24 cellular contexts compared by ENCODE assay signal in the genomic region with DNA sequence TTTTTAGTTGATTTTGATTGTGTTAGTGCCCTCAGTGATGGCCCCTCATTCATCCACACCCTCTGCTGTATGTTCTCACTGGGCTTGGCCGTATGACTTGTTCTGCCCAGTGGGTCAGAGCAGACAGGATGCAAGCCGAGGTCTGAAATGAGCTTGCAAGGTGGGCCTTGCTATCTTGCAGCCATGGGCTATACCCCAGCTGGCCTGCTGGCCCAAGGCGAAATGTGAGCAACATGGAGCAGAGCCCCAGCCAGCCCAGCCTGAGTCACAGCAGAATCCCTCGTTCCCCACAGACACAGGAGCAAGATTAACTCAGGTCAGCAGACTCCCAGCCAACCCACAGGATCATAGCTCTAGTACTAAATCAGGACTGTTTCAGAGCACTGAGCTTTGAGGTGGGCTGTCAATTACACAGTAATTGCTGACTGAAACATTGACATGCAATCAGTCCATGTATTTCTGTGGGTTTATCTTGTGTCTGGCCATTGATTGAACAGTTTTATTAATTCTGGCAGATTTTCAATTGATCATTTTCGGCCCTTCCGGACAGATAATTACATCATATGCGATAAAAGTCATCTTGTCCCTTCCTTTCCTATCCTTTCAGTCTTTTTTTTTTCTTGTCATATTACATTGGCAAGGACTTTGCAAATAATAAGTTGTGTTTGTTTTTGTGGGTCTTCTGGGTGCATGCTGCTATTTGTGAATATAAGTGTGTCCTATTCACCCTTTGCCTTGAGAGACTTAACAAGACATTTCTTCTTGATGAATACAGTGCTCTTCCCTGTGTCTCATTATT.
"Had no signal": no experiment of that assay in that cellular context is flagged by ENCODE, and none has a peak within 500 bp of the region (broad histone marks: within the 10 kb centered on the region; RNA-seq: fewer than 3 reads in every experiment).

No MANE protein-coding gene starts in this region.

- H3K36me3 ChIP-seq: adrenal gland, esophagus muscularis mucosa, thyroid gland had no signal

- H3K27me3 ChIP-seq: adrenal gland, breast epithelium, esophagus muscularis mucosa, gastroesophageal sphincter, heart right ventricle, thyroid gland had no signal

- FAIRE-seq: astrocyte, TTC549 had no signal

- H3K4me1 ChIP-seq: adrenal gland, breast epithelium, esophagus muscularis mucosa, gastroesophageal sphincter, heart right ventricle, thyroid gland had no signal

- ATAC-seq: activated naive CD4-positive, alpha-beta T cell treated with anti-CD3 and anti-CD28 coated beads, Interleukin-2, amount 50 U/mL, for 72 hours; activated T-cell treated with anti-CD3 and anti-CD28 coated beads, Interleukin-2, amount 50 U/mL, for 72 hours; gastroesophageal sphincter; heart right ventricle; left cardiac atrium had no signal

- H3K4me3 Mint-ChIP-seq: activated T-cell treated with anti-CD3 and anti-CD28 coated beads, Interleukin-2, amount 50 U/mL, for 72 hours; T-helper 2 cell treated with Interferon-gamma antibody and Interleukin-4, amounts not matched to agents 5 μg/mL and 100 μg/mL, for 36 hours had no signal

- H3K4me3 ChIP-seq: adrenal gland, breast epithelium, esophagus muscularis mucosa, gastroesophageal sphincter, heart right ventricle, thyroid gland had no signal

- DNase-seq: activated CD4-positive, alpha-beta T cell treated with anti-CD3 and anti-CD28 coated beads for 48 hours; activated CD4-positive, CD25-positive, alpha-beta regulatory T cell; activated CD8-positive, alpha-beta memory T cell treated with anti-CD3 and anti-CD28 coated beads, Interleukin-2, amount 50 U/mL, for 4 hours; activated gamma-delta T cell treated with Interleukin-2 at 50 U/mL for 16 hours; activated T-cell treated with anti-CD3 and anti-CD28 coated beads, Interleukin-2, amount 50 U/mL, for 72 hours; effector CD4-positive, alpha-beta T cell; heart right ventricle; left cardiac atrium; midbrain; occipital lobe; retina; stimulated activated CD4-positive, alpha-beta T cell treated with anti-CD3 and anti-CD28 coated beads, Interleukin-12 subunit alpha, Interleukin-12 subunit beta, amount 100 ng/mL, for 4 hours; stimulated activated CD4-positive, alpha-beta T cell treated with anti-CD3 and anti-CD28 coated beads, Interleukin-1b, Interleukin-23, amount 100 ng/mL, for 48 hours; stimulated activated CD8-positive, alpha-beta memory T cell treated with anti-CD3 and anti-CD28 coated beads, Interleukin-4, amount 100 ng/mL, for 48 hours; stimulated activated naive CD4-positive, alpha-beta T cell; thyroid gland had no signal

- H3K27ac Mint-ChIP-seq: activated naive CD4-positive, alpha-beta T cell treated with anti-CD3 and anti-CD28 coated beads, Interleukin-2, amount 50 U/mL, for 72 hours; activated T-cell treated with anti-CD3 and anti-CD28 coated beads, Interleukin-2, amount 50 U/mL, for 72 hours; T-helper 2 cell treated with Interferon-gamma antibody and Interleukin-4, amounts not matched to agents 5 μg/mL and 100 μg/mL, for 36 hours had no signal

- H3K27ac ChIP-seq: adrenal gland, breast epithelium, esophagus muscularis mucosa, gastroesophageal sphincter, heart right ventricle, thyroid gland had no signal

- H3K9me3 ChIP-seq: adrenal gland, thyroid gland had no signal
